10 cellular contexts compared by ENCODE assay signal in genomic region chr1:19425643-19426245, GRCh38. TPM values are rescaled to one million over a fixed set of nuclear protein-coding genes. Genes with fewer than 3 reads are reported as not detected.
A peak's percentile ranks its signal among the peaks of the same experiment; 100 is the strongest.
DNase-seq lines count a peak whose midpoint lies in the region; ATAC-seq and TF ChIP-seq lines count a peak whose summit lies in the region.
"Had no signal": no experiment of that assay in that cellular context is flagged by ENCODE, and none has a peak within 500 bp of the region (broad histone marks: within the 10 kb centered on the region; RNA-seq: fewer than 3 reads in every experiment).

No MANE protein-coding gene starts in this region.

- H3K4me3 Mint-ChIP-seq in stimulated activated effector memory CD8-positive, alpha-beta T cell treated with anti-CD3 and anti-CD28 coated beads, Interleukin-12 subunit alpha, Interleukin-12 subunit beta, amount 100 ng/mL, for 72 hours, result no peak overlapping the region
- H3K4me3 Mint-ChIP-seq in CD14-positive monocyte, result no peak overlapping the region
- no peak overlapping the region for H3K4me3 Mint-ChIP-seq in nephron progenitor cell
- H3K4me3 Mint-ChIP-seq: activated naive CD8-positive, alpha-beta T cell treated with anti-CD3 and anti-CD28 coated beads, Interleukin-2, amount 10 ng/mL, durations not matched to agents 7 days and 5 days had no signal

- DNase-seq in DMS79 treated with DMSO at 0.1 percent for 48 hours (lab: John Stamatoyannopoulos, UW) (peak; percentile 63), NCI-H69 (lab: John Stamatoyannopoulos, UW) (peak; percentile 27), CD14-positive monocyte (ENCODE audit: low spot score) (no peak), NCI-H1930 (lab: John Stamatoyannopoulos, UW) (no peak), nephron progenitor cell (no peak)
- DNase-seq in stimulated activated effector memory CD8-positive, alpha-beta T cell treated with anti-CD3 and anti-CD28 coated beads, Interleukin-12 subunit alpha, Interleukin-12 subunit beta, amount 100 ng/mL, for 72 hours (ENCODE audit: low spot score in 2 of 2), result no peak
- DNase-seq: activated naive CD8-positive, alpha-beta T cell treated with anti-CD3 and anti-CD28 coated beads, Interleukin-2, amount 10 ng/mL, durations not matched to agents 7 days and 5 days; stimulated activated CD4-positive, alpha-beta T cell treated with anti-CD3 and anti-CD28 coated beads, Interleukin-1b, Interleukin-23, amount 100 ng/mL, for 48 hours had no signal

- H3K4me1 Mint-ChIP-seq in stimulated activated effector memory CD8-positive, alpha-beta T cell treated with anti-CD3 and anti-CD28 coated beads, Interleukin-12 subunit alpha, Interleukin-12 subunit beta, amount 100 ng/mL, for 72 hours, result peaks cover 83% of the 10 kb centered on the region
- H3K4me1 Mint-ChIP-seq in CD14-positive monocyte (peaks cover 52% of the 10 kb centered on the region), nephron progenitor cell (peaks cover 72% of the 10 kb centered on the region)

- H3K27me3 ChIP-seq in layer of hippocampus (ENCODE audit: control insufficient read depth, insufficient read depth, low read length), result no peaks in the 10 kb centered on the region

- TF ChIP-seq CTCF in CD14-positive monocyte (IDR thresholded peaks at IDR 0.05) (no peak), nephron progenitor cell (IDR thresholded peaks at IDR 0.05) (no peak)

- intact Hi-C loops in CD14-positive monocyte (cut with micrococcal nuclease), result no loop called here

- H3K9me3 Mint-ChIP-seq in stimulated activated effector memory CD8-positive, alpha-beta T cell treated with anti-CD3 and anti-CD28 coated beads, Interleukin-12 subunit alpha, Interleukin-12 subunit beta, amount 100 ng/mL, for 72 hours, result no peaks in the 10 kb centered on the region
- H3K9me3 Mint-ChIP-seq in CD14-positive monocyte (no peaks in the 10 kb centered on the region), nephron progenitor cell (no peaks in the 10 kb centered on the region)
- H3K9me3 Mint-ChIP-seq: activated naive CD8-positive, alpha-beta T cell treated with anti-CD3 and anti-CD28 coated beads, Interleukin-2, amount 10 ng/mL, durations not matched to agents 7 days and 5 days had no signal

- H3K36me3 Mint-ChIP-seq in stimulated activated effector memory CD8-positive, alpha-beta T cell treated with anti-CD3 and anti-CD28 coated beads, Interleukin-12 subunit alpha, Interleukin-12 subunit beta, amount 100 ng/mL, for 72 hours, result peaks cover 37% of the 10 kb centered on the region
- H3K36me3 Mint-ChIP-seq in CD14-positive monocyte (peaks cover 30 to 41% of the 10 kb centered on the region in 2 donors), nephron progenitor cell (ENCODE audit: low read depth) (peaks cover 4% of the 10 kb centered on the region)

- ATAC-seq in stimulated activated effector memory CD8-positive, alpha-beta T cell treated with anti-CD3 and anti-CD28 coated beads, Interleukin-12 subunit alpha, Interleukin-12 subunit beta, amount 100 ng/mL, for 72 hours, result peak; percentile 11
- ATAC-seq in HG02938 (IDR thresholded peaks at IDR 0.05; ENCODE audit: unreplicated experiment), result no peak

- H3K27me3 Mint-ChIP-seq in CD14-positive monocyte (ENCODE audit: low read depth in 3 of 3) (peaks cover 0 to 4% (median 0%) of the 10 kb centered on the region in 3 donors), nephron progenitor cell (ENCODE audit: low read depth, poor library complexity) (no peaks in the 10 kb centered on the region)
- H3K27me3 Mint-ChIP-seq: activated naive CD8-positive, alpha-beta T cell treated with anti-CD3 and anti-CD28 coated beads, Interleukin-2, amount 10 ng/mL, durations not matched to agents 7 days and 5 days had no signal

- H3K27ac Mint-ChIP-seq in stimulated activated effector memory CD8-positive, alpha-beta T cell treated with anti-CD3 and anti-CD28 coated beads, Interleukin-12 subunit alpha, Interleukin-12 subunit beta, amount 100 ng/mL, for 72 hours, result peak overlapping the region; percentile 89
- H3K27ac Mint-ChIP-seq in CD14-positive monocyte (peak overlapping the region in 2 of 7 donors; percentile 50 to 84), nephron progenitor cell (no peak overlapping the region)

- peak overlapping the region; percentile 31 for H3K27ac ChIP-seq in layer of hippocampus (ENCODE audit: low read depth, low read length)

RNA-seq across cellular contexts. Expression of gene CAPZB, which starts 59.6 kb away (rescaled TPM):
- 100 to 1,000 TPM; 407 to 504 TPM for polyA plus RNA-seq in CD14-positive monocyte

Comparison
In these comparisons a context has a peak if more than half of its experiments do, and no peak if none do; other contexts are left out.
1. DNase-seq: peak in DMS79 treated with DMSO at 0.1 percent for 48 hours (single experiment) and NCI-H69 (single experiment); none in stimulated activated effector memory CD8-positive, alpha-beta T cell treated with anti-CD3 and anti-CD28 coated beads, Interleukin-12 subunit alpha, Interleukin-12 subunit beta, amount 100 ng/mL, for 72 hours (0 of 2), CD14-positive monocyte (single experiment), NCI-H1930 (0 of 2) and nephron progenitor cell (single experiment).